8 cellular contexts compared by ENCODE assay signal in genomic region chr12:119659289-119659897, GRCh38. TPM values are rescaled to one million over a fixed set of nuclear protein-coding genes. Genes with fewer than 3 reads are reported as not detected.
A peak's percentile ranks its signal among the peaks of the same experiment; 100 is the strongest.
DNase-seq lines count a peak whose midpoint lies in the region; ATAC-seq, FAIRE-seq and TF ChIP-seq lines count a peak whose summit lies in the region.

No MANE protein-coding gene starts in this region.

- H3K4me1 ChIP-seq in prostate gland (replicated peaks) = no peaks in the 10 kb centered on the region

- no peaks in the 10 kb centered on the region for H3K36me3 ChIP-seq in prostate gland

- ATAC-seq in esophagus mucosa (peak; percentile 39), GM21825 (IDR thresholded peaks at IDR 0.05; ENCODE audit: unreplicated experiment) (no peak)

- H3K27ac ChIP-seq in prostate gland = no peak overlapping the region

- DNase-seq in AML-193 (lab: John Stamatoyannopoulos, UW) = peak; percentile 39 to 49
- DNase-seq in GM12891 (ENCODE audit: insufficient read length, low spot score) = peak; percentile 22
- peak; percentile 54 for DNase-seq in NCI-H1105 treated with DMSO at 0.1 percent for 48 hours (lab: John Stamatoyannopoulos, UW)
- peak; percentile 16 to 54 for DNase-seq in activated CD4-positive, alpha-beta T cell treated with anti-CD3 and anti-CD28 coated beads for 4 hours
- DNase-seq in prostate gland (ENCODE audit: low spot score) = no peak
- no peak for DNase-seq in ureter (ENCODE audit: low spot score)

- peak; percentile 45 for FAIRE-seq in GM12891 (lab: Jason Lieb, UNC)

- WGBS in prostate gland = 42% methylated on average over 6 of the region's 6 CpGs

- H3K4me3 ChIP-seq in prostate gland = no peak overlapping the region

- intact Hi-C loops in prostate gland (cut with DNase I) = no loop called here

- H3K9me3 ChIP-seq in prostate gland = no peaks in the 10 kb centered on the region

- H3K27me3 ChIP-seq in prostate gland (replicated peaks; ENCODE audit: insufficient read depth) = no peaks in the 10 kb centered on the region

- no peak for TF ChIP-seq POLR2A in GM12891 (IDR thresholded peaks at IDR 0.05; ENCODE audit: low read depth, low read length)
- TF ChIP-seq POLR2A in prostate gland (IDR thresholded peaks at IDR 0.05) = no peak

- TF ChIP-seq CTCF in prostate gland (IDR thresholded peaks at IDR 0.05) = peak; percentile 34 to 75 (median 60)

TF ChIP-seq in GM12891, 5 proteins besides CTCF, POLR2A, EP300 and RAD21:
- no peak for TF ChIP-seq POLR2AphosphoS5 (IDR thresholded peaks at IDR 0.05; ENCODE audit: low read depth, low read length)
- TF ChIP-seq PAX5 (IDR thresholded peaks at IDR 0.05; ENCODE audit: insufficient read depth, low read length, severe bottlenecking) = no peak
- TF ChIP-seq SPI1 (IDR thresholded peaks at IDR 0.05; ENCODE audit: low read depth, low read length) = no peak
- no peak for TF ChIP-seq POU2F2 (IDR thresholded peaks at IDR 0.05; ENCODE audit: low read depth, low read length)
- no peak for TF ChIP-seq TAF1 (IDR thresholded peaks at IDR 0.05; ENCODE audit: low read depth, low read length)
TF ChIP-seq in GM12891: peak in this region for 0.

RNA-seq across cellular contexts. Expression of gene PRKAB1, which starts 8.5 kb away (rescaled TPM):
- polyA plus RNA-seq in GM12891 (2012; ENCODE audit: low read depth, missing spikeins) = 27.4 TPM
- 26.8 TPM for total RNA-seq in esophagus mucosa
- 10 to 100 TPM; 17.3 to 36.7 TPM for total RNA-seq in prostate gland
- total RNA-seq in ureter = 72.3 TPM

Comparison
In these comparisons a context has a peak if more than half of its experiments do, and no peak if none do; other contexts are left out.
1. DNase-seq: peak in AML-193 (2 of 2), GM12891 (single experiment), NCI-H1105 treated with DMSO at 0.1 percent for 48 hours (single experiment) and activated CD4-positive, alpha-beta T cell treated with anti-CD3 and anti-CD28 coated beads for 4 hours (2 of 2); none in prostate gland (single experiment) and ureter (single experiment).